In genomic region chr2:58240938-58241755, GRCh38 we compare ENCODE assay signal across 1 cellular context.
TF ChIP-seq lines count a peak whose summit lies in the region.

Gene FANCL (minus strand): TSS chr2:58241325. CDS start chr2:58241313, 12 bp downstream.

TF ChIP-seq in K562, 482 proteins besides CTCF, POLR2A, EP300 and RAD21 (continued from another document and continues in another):
- TF ChIP-seq ZBTB40 (IDR thresholded peaks at IDR 0.05) (peak; percentile 84), ZBTB40 (CRISPR knock-in tag; IDR thresholded peaks at IDR 0.05) (no peak), AFF4 (CRISPR knock-in tag; IDR thresholded peaks at IDR 0.05) (no peak), ETV6 (IDR thresholded peaks at IDR 0.05; ENCODE audit: borderline replicate concordance in 1 of 2, low read depth in 2 of 2, low read length in 1 of 2) (no peak), ETV6 (CRISPR knock-in tag; IDR thresholded peaks at IDR 0.05; ENCODE audit: borderline replicate concordance) (peak; percentile 51; the same call in 1 of the 2 replicates), TAF15 (IDR thresholded peaks at IDR 0.05; ENCODE audit: low read depth, low read length) (no peak), CBFA2T3 (IDR thresholded peaks at IDR 0.05) (no peak), CBX2 (IDR thresholded peaks at IDR 0.05; ENCODE audit: insufficient read depth, low read length, poor library complexity, severe bottlenecking) (no peak), SNRNP70 (optimal IDR thresholded peaks at IDR 0.05; ENCODE audit: low read depth, low read length) (no peak), GTF3C2 (IDR thresholded peaks at IDR 0.05; ENCODE audit: borderline replicate concordance, extremely low read depth, insufficient read length) (no peak), ZNF584 (CRISPR knock-in tag; IDR thresholded peaks at IDR 0.05; ENCODE audit: low read depth) (no peak), ZNF277 (CRISPR knock-in tag; IDR thresholded peaks at IDR 0.05; ENCODE audit: borderline replicate concordance) (no peak), SRSF7 (optimal IDR thresholded peaks at IDR 0.05; ENCODE audit: low read depth, low read length) (no peak), LEF1 (IDR thresholded peaks at IDR 0.05) (no peak), BCL6 (CRISPR knock-in tag; IDR thresholded peaks at IDR 0.05) (no peak), ZNF3 (CRISPR knock-in tag; IDR thresholded peaks at IDR 0.05) (no peak), STAT5A (IDR thresholded peaks at IDR 0.05; ENCODE audit: borderline replicate concordance, low read length) (no peak), ZNF395 (CRISPR knock-in tag; IDR thresholded peaks at IDR 0.05) (no peak; the same call in 1 of the 2 replicates), ZFP91 (CRISPR knock-in tag; IDR thresholded peaks at IDR 0.05) (no peak), ZNF253 (CRISPR knock-in tag; conservative IDR thresholded peaks at IDR 0.05) (no peak), HCFC1 (IDR thresholded peaks at IDR 0.05; ENCODE audit: low read depth, low read length) (peak; percentile 19; the same call in 1 of the 2 replicates), CGGBP1 (CRISPR knock-in tag; IDR thresholded peaks at IDR 0.05) (no peak), ZNF274 (IDR thresholded peaks at IDR 0.05; ENCODE audit: borderline replicate concordance, low read depth, low read length) (no peak), HOXB6 (CRISPR knock-in tag; IDR thresholded peaks at IDR 0.05; ENCODE audit: borderline replicate concordance) (no peak), ZBTB43 (CRISPR knock-in tag; IDR thresholded peaks at IDR 0.05) (no peak), PRDM10 (IDR thresholded peaks at IDR 0.05; ENCODE audit: partially characterized antibody) (peak; percentile 77), CAMTA2 (CRISPR knock-in tag; conservative IDR thresholded peaks at IDR 0.05) (no peak)
